Comparison of ENCODE assay signal across 9 cellular contexts in genomic region chr14:95496111-95496681, GRCh38. TPM values are rescaled to one million over a fixed set of nuclear protein-coding genes. Genes with fewer than 3 reads are reported as not detected.
DNase-seq lines count a peak whose midpoint lies in the region; ATAC-seq and TF ChIP-seq lines count a peak whose summit lies in the region.
"Had no signal": no experiment of that assay in that cellular context is flagged by ENCODE, and none has a peak within 500 bp of the region (broad histone marks: within the 10 kb centered on the region; RNA-seq: fewer than 3 reads in every experiment).

No MANE protein-coding gene starts in this region.

- H3K27ac ChIP-seq in coronary artery = peak overlapping the region; percentile 46 to 70
- peak overlapping the region; percentile 58 to 89 (median 80) for H3K27ac ChIP-seq in spleen
- H3K27ac ChIP-seq in PC-3 (ENCODE audit: low read length) = no peak overlapping the region

- H3K27me3 ChIP-seq in spleen (replicated peaks in 1 of 7) (no peaks in the 10 kb centered on the region), PC-3 (ENCODE audit: low read length) (no peaks in the 10 kb centered on the region)

- TF ChIP-seq POLR2A in spleen (IDR thresholded peaks at IDR 0.05) (no peak), GM18505 (IDR thresholded peaks at IDR 0.05; ENCODE audit: borderline replicate concordance, extremely low read depth, insufficient read depth, insufficient read length) (no peak)

- no peak for TF ChIP-seq CTCF in coronary artery (IDR thresholded peaks at IDR 0.05)
- TF ChIP-seq CTCF in spleen (IDR thresholded peaks at IDR 0.05 in 8 of 11, conservative IDR thresholded peaks at IDR 0.05 in 3 of 11) = no peak
- TF ChIP-seq CTCF in GM10248 (IDR thresholded peaks at IDR 0.05; ENCODE audit: control extremely low read depth, extremely low read depth, low read depth, missing control alignments) = no peak
- no peak for TF ChIP-seq CTCF in PC-3 (conservative IDR thresholded peaks at IDR 0.05; ENCODE audit: low read depth, low read length)

- CTCF ChIA-PET in GM10248 (lab: Yijun Ruan, JAX) (interaction anchor here (1.1 to 2.0 kb wide), 12 partner anchors 9 to 56 kb away, joined by 3 to 11 read pairs (median 4); partner anchors contain the start of gene SYNE3), PC-3 (lab: Charles Lee) (no interaction called here)

- H3K4me1 ChIP-seq in spleen (peaks cover 33 to 87% (median 58%) of the 10 kb centered on the region in 6 donors), PC-3 (ENCODE audit: insufficient read depth, low read length) (peaks cover 7% of the 10 kb centered on the region)

- no TSS peak for BruUV-seq in PC-3 (replicated peaks; lab: Mats Ljungman, UMichigan)

- no peak overlapping the region for H2AFZ ChIP-seq in PC-3 (ENCODE audit: low read length)

- H3K79me2 ChIP-seq in PC-3 (ENCODE audit: low read length) = no peaks in the 10 kb centered on the region

- POLR2A ChIA-PET in GM10248 (lab: Yijun Ruan, JAX) = interaction anchor here (0.6 kb wide), 1 partner anchor 27 kb away, joined by 9 read pairs; no protein-coding TSS in a partner anchor
- POLR2A ChIA-PET in PC-3 (lab: Charles Lee; ENCODE audit: unreplicated experiment) = no interaction called here

- H3K4me3 ChIP-seq in coronary artery = no peak overlapping the region
- peak overlapping the region in 1 of 8 donors; percentile 36 for H3K4me3 ChIP-seq in spleen
- H3K4me3 ChIP-seq in PC-3 (ENCODE audit: low read length) = no peak overlapping the region

- H3K9ac ChIP-seq in PC-3 (ENCODE audit: low read length) = no peak overlapping the region

- H3K36me3 ChIP-seq in spleen (peaks cover 0 to 22% (median 0%) of the 10 kb centered on the region in 6 donors), PC-3 (ENCODE audit: low read depth, low read length) (no peaks in the 10 kb centered on the region)

- H3F3A ChIP-seq in PC-3 (ENCODE audit: low read length, unreplicated experiment) = no peaks in the 10 kb centered on the region

- H3K9me2 ChIP-seq in PC-3 (replicated peaks; ENCODE audit: low read length) = no peaks in the 10 kb centered on the region

- no peak overlapping the region for H3K4me2 ChIP-seq in PC-3 (ENCODE audit: low read length)

- no peaks in the 10 kb centered on the region for H4K20me1 ChIP-seq in PC-3 (ENCODE audit: low read length)

- DNase-seq in coronary artery (ENCODE audit: low spot score) (no peak), spleen (no peak), GM10248 (ENCODE audit: extremely low spot score) (no peak), NCI-H510A treated with DMSO at 0.1 percent for 48 hours (lab: John Stamatoyannopoulos, UW) (no peak), PC-3 (no peak)
- DNase-seq: activated CD8-positive, alpha-beta memory T cell treated with anti-CD3 and anti-CD28 coated beads, Interleukin-2, amount 50 U/mL, for 48 hours had no signal

- intact Hi-C loops in spleen (cut with DNase I; ENCODE audit: low total_unique reads) = no loop called here
- intact Hi-C loops in PC-3 (cut with micrococcal nuclease) = no loop called here

- WGBS in spleen, 5 donors = 35 to 76% (median 52%) methylated on average over 4 of the region's 4 CpGs

- H3K9me3 ChIP-seq in spleen = no peaks in the 10 kb centered on the region
- no peaks in the 10 kb centered on the region for H3K9me3 ChIP-seq in PC-3 (ENCODE audit: low read length)

- ATAC-seq in GM19372 (IDR thresholded peaks at IDR 0.05; ENCODE audit: low read depth, unreplicated experiment) (peak; percentile 12), HG03442 (IDR thresholded peaks at IDR 0.05; ENCODE audit: unreplicated experiment) (peak; percentile 8), PC-3 (no peak), GM18505 (IDR thresholded peaks at IDR 0.05; ENCODE audit: unreplicated experiment) (no peak)

RNA-seq across cellular contexts. Expression of gene SYNE3, which starts 20.3 kb away (rescaled TPM):
- total RNA-seq in spleen = 10 to 100 TPM; 26.8 to 34.5 (median 28.9) TPM
- 1 to 10 TPM; 1.4 to 5.2 (median 1.8) TPM for polyA plus RNA-seq in spleen
- 1.2 and 3.5 TPM in 2 replicates for total RNA-seq in PC-3 (2014; rRNA removed)

RNA-seq across cellular contexts. Expression of gene GLRX5, which starts 38.7 kb away (rescaled TPM):
- total RNA-seq in spleen (10 to 100 TPM; 18.2 to 48.4 (median 24.6) TPM), PC-3 (2014; rRNA removed) (60.0 and 64.3 TPM in 2 replicates)
- polyA plus RNA-seq in spleen = 10 to 100 TPM; 24.4 to 37.3 (median 34.0) TPM

Comparison
In these comparisons a context has a peak if more than half of its experiments do, and no peak if none do; other contexts are left out.
1. ATAC-seq: peak in GM19372 (single experiment) and HG03442 (single experiment); none in PC-3 (single experiment) and GM18505 (single experiment).